Comparison of ENCODE assay signal across 1 cellular context in genomic region chr6:42507195-42507594, GRCh38.
A peak's percentile ranks its signal among the peaks of the same experiment; 100 is the strongest.
TF ChIP-seq lines count a peak whose summit lies in the region.

No MANE protein-coding gene starts in this region.

TF ChIP-seq in GM12878, 131 proteins besides CTCF, POLR2A, EP300 and RAD21 (continues in another document):
- no peak for TF ChIP-seq NKRF (conservative IDR thresholded peaks at IDR 0.05)
- peak; percentile 88 for TF ChIP-seq PAX5 (IDR thresholded peaks at IDR 0.05; ENCODE audit: borderline replicate concordance, low read depth, low read length)
- TF ChIP-seq BCL3 (IDR thresholded peaks at IDR 0.05; ENCODE audit: borderline replicate concordance, insufficient read depth, low read depth, low read length, poor library complexity, severe bottlenecking): peak; percentile 99
- peak; percentile 57; the same call in 1 of the 2 replicates for TF ChIP-seq RUNX3 (IDR thresholded peaks at IDR 0.05; ENCODE audit: low read length)
- TF ChIP-seq ZNF687 (IDR thresholded peaks at IDR 0.05): no peak
- TF ChIP-seq ZBED1 (IDR thresholded peaks at IDR 0.05; ENCODE audit: borderline replicate concordance): 0 out of 2 replicates have a peak, but pooled peaks have one; percentile 48
- TF ChIP-seq ZNF24 (IDR thresholded peaks at IDR 0.05): 0 out of 2 replicates have a peak, but pooled peaks have one; percentile 22
- peak; percentile 39 for TF ChIP-seq SKIL (IDR thresholded peaks at IDR 0.05; ENCODE audit: low read depth, poor library complexity, severe bottlenecking)
- TF ChIP-seq POU2F2 (IDR thresholded peaks at IDR 0.05; ENCODE audit: borderline replicate concordance, low read depth, low read length): 0 out of 3 replicates have a peak, but pooled peaks have one; percentile 40
- 0 out of 4 replicates have a peak, but pooled peaks of 1 of the 2 experiments have one; percentile 29 for TF ChIP-seq ETV6 (conservative IDR thresholded peaks at IDR 0.05 in 1 of 2, IDR thresholded peaks at IDR 0.05 in 1 of 2; ENCODE audit: borderline replicate concordance in 1 of 2, low read depth in 1 of 2)
- TF ChIP-seq MTA2 (IDR thresholded peaks at IDR 0.05; ENCODE audit: low read depth): 0 out of 2 replicates have a peak, but pooled peaks have one; percentile 30
- peak; percentile 95 for TF ChIP-seq CUX1 (IDR thresholded peaks at IDR 0.05; ENCODE audit: insufficient replicate concordance, low read depth, low read length)
- peak; percentile 67 for TF ChIP-seq RELB (IDR thresholded peaks at IDR 0.05; ENCODE audit: low read depth)
- TF ChIP-seq ZNF207 (IDR thresholded peaks at IDR 0.05; ENCODE audit: borderline replicate concordance): no peak
- peak; percentile 73 for TF ChIP-seq SMAD1 (IDR thresholded peaks at IDR 0.05; ENCODE audit: low read depth, partially characterized antibody)
- TF ChIP-seq IKZF2 (IDR thresholded peaks at IDR 0.05): peak; percentile 86 to 88
- no peak for TF ChIP-seq ZBTB40 (IDR thresholded peaks at IDR 0.05; ENCODE audit: borderline replicate concordance)
- peak; percentile 63 for TF ChIP-seq NFIC (IDR thresholded peaks at IDR 0.05; ENCODE audit: low read depth, low read length)
- TF ChIP-seq JUNB (IDR thresholded peaks at IDR 0.05): peak; percentile 61
- TF ChIP-seq PKNOX1 (IDR thresholded peaks at IDR 0.05): no peak
- TF ChIP-seq SPI1 (IDR thresholded peaks at IDR 0.05; ENCODE audit: borderline replicate concordance, insufficient read depth, low read depth, low read length): peak; percentile 85
- peak; percentile 32; the same call in 1 of the 2 replicates for TF ChIP-seq YY1 (IDR thresholded peaks at IDR 0.05; ENCODE audit: low read depth, low read length)
- TF ChIP-seq BHLHE40 (IDR thresholded peaks at IDR 0.05; ENCODE audit: borderline replicate concordance in 1 of 2, low read depth in 2 of 2, low read length in 1 of 2): peak in 1 of 2 experiments; percentile 45; a peak in 2 of 4 replicates
- no peak for TF ChIP-seq KDM1A (IDR thresholded peaks at IDR 0.05; ENCODE audit: borderline replicate concordance)
- no peak for TF ChIP-seq HDGF (IDR thresholded peaks at IDR 0.05)
- no peak for TF ChIP-seq SMAD5 (IDR thresholded peaks at IDR 0.05; ENCODE audit: low read depth)
- TF ChIP-seq IRF3 (IDR thresholded peaks at IDR 0.05): no peak
- TF ChIP-seq IRF4 (IDR thresholded peaks at IDR 0.05; ENCODE audit: low read depth, low read length): peak; percentile 72
- TF ChIP-seq TCF7 (IDR thresholded peaks at IDR 0.05; ENCODE audit: borderline replicate concordance): peak; percentile 79; the same call in 1 of the 2 replicates
- no peak for TF ChIP-seq PML (IDR thresholded peaks at IDR 0.05; ENCODE audit: low read length)
- TF ChIP-seq EED (IDR thresholded peaks at IDR 0.05; ENCODE audit: low read depth): peak; percentile 90
